ENCODE assay signal across 29 cellular contexts in the genomic region with DNA sequence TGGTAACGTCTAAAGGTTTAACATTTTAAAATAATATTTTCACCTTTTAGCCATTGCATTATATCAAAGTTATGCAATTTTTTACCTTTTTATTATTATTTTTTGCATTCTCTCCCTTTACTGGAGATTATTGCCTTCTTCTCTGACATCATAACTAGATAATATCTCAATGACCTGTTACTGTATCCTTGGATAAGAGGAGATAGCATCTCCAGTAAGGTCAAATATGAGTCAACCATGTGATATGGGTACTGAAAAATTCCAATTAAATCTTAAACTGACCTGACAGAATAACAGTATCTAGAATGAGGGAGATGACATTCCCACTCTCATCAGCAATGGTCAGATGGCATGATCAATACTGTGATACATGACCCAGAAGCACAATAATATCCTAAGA.
"Had no signal": no experiment of that assay in that cellular context is flagged by ENCODE, and none has a peak within 500 bp of the region (broad histone marks: within the 10 kb centered on the region; RNA-seq: fewer than 3 reads in every experiment).

No MANE protein-coding gene starts in this region.

- FAIRE-seq: astrocyte, bronchial epithelial cell had no signal

- ATAC-seq: activated CD4-positive, alpha-beta T cell treated with anti-CD3 and anti-CD28 coated beads for 36 hours; activated T-cell treated with anti-CD3 and anti-CD28 coated beads, Interleukin-2, amount 50 U/mL, for 72 hours; esophagus mucosa; heart left ventricle had no signal

- H3K4me3 Mint-ChIP-seq: activated CD4-positive, alpha-beta memory T cell treated with anti-CD3 and anti-CD28 coated beads, Interleukin-2, amount 10 ng/mL, durations not matched to agents 7 days and 5 days; activated CD4-positive, alpha-beta T cell treated with anti-CD3 and anti-CD28 coated beads for 36 hours; activated CD4-positive, alpha-beta T cell treated with anti-CD3 and anti-CD28 coated beads, Interleukin-2, amount 10 ng/mL, durations not matched to agents 7 days and 5 days; activated naive CD8-positive, alpha-beta T cell; activated T-cell treated with anti-CD3 and anti-CD28 coated beads, Interleukin-2, amount 50 U/mL, for 24 hours; activated T-cell treated with anti-CD3 and anti-CD28 coated beads, Interleukin-2, amount 50 U/mL, for 72 hours; central memory CD8-positive, alpha-beta T cell; dendritic cell treated with granulocyte-macrophage colony-stimulating factor and Interleukin-4, amounts not matched to agents 40 ng/mL and 50 ng/mL, for 4 days; endodermal cell had no signal

- H3K4me1 Mint-ChIP-seq: activated CD4-positive, alpha-beta memory T cell treated with anti-CD3 and anti-CD28 coated beads, Interleukin-2, amount 10 ng/mL, durations not matched to agents 7 days and 5 days; activated CD4-positive, alpha-beta T cell treated with anti-CD3 and anti-CD28 coated beads, Interleukin-2, amount 10 ng/mL, durations not matched to agents 7 days and 5 days; endodermal cell had no signal

- H3K27me3 Mint-ChIP-seq: activated CD4-positive, alpha-beta memory T cell treated with anti-CD3 and anti-CD28 coated beads, Interleukin-2, amount 10 ng/mL, durations not matched to agents 7 days and 5 days; activated CD4-positive, alpha-beta T cell treated with anti-CD3 and anti-CD28 coated beads for 36 hours; activated CD4-positive, alpha-beta T cell treated with anti-CD3 and anti-CD28 coated beads, Interleukin-2, amount 10 ng/mL, durations not matched to agents 7 days and 5 days; activated naive CD8-positive, alpha-beta T cell; activated T-cell treated with anti-CD3 and anti-CD28 coated beads, Interleukin-2, amount 50 U/mL, for 24 hours; central memory CD8-positive, alpha-beta T cell; dendritic cell treated with granulocyte-macrophage colony-stimulating factor and Interleukin-4, amounts not matched to agents 40 ng/mL and 50 ng/mL, for 4 days had no signal

- H3K9me3 Mint-ChIP-seq: central memory CD8-positive, alpha-beta T cell had no signal

- DNase-seq: activated CD4-positive, alpha-beta memory T cell treated with anti-CD3 and anti-CD28 coated beads, Interleukin-2, amount 10 ng/mL, durations not matched to agents 7 days and 5 days; activated CD4-positive, alpha-beta T cell treated with anti-CD3 and anti-CD28 coated beads for 36 hours; activated CD4-positive, alpha-beta T cell treated with anti-CD3 and anti-CD28 coated beads, Interleukin-2, amount 10 ng/mL, durations not matched to agents 7 days and 5 days; activated CD4-positive, alpha-beta T cell treated with anti-CD3 and anti-CD28 coated beads, Interleukin-2, amount 50 U/mL, for 4 hours; activated CD4-positive, CD25-positive, alpha-beta regulatory T cell; activated CD4-positive, CD25-positive, alpha-beta regulatory T cell treated with anti-CD3 and anti-CD28 coated beads, Interleukin-2, amount 50 U/mL, for 72 hours; activated CD8-positive, alpha-beta memory T cell treated with anti-CD3 and anti-CD28 coated beads, Interleukin-2, amount 50 U/mL, for 48 hours; activated gamma-delta T cell; activated naive CD4-positive, alpha-beta T cell; activated naive CD4-positive, alpha-beta T cell treated with anti-CD3 and anti-CD28 coated beads, Interleukin-2, amount 50 U/mL, for 16 hours; activated T-cell treated with anti-CD3 and anti-CD28 coated beads for 4 hours; activated T-cell treated with anti-CD3 and anti-CD28 coated beads, Interleukin-2, amount 50 U/mL, for 24 hours; activated T-cell treated with anti-CD3 and anti-CD28 coated beads, Interleukin-2, amount 50 U/mL, for 72 hours; amniotic stem cell; anterior cingulate cortex; brain microvascular endothelial cell; dorsolateral prefrontal cortex; effector memory CD4-positive, alpha-beta T cell; endodermal cell; foreskin fibroblast; glutamatergic neuron; heart left ventricle; T-helper 2 cell had no signal

- H3K27ac Mint-ChIP-seq: activated CD4-positive, alpha-beta memory T cell treated with anti-CD3 and anti-CD28 coated beads, Interleukin-2, amount 10 ng/mL, durations not matched to agents 7 days and 5 days; activated CD4-positive, alpha-beta T cell treated with anti-CD3 and anti-CD28 coated beads for 36 hours; activated CD4-positive, alpha-beta T cell treated with anti-CD3 and anti-CD28 coated beads, Interleukin-2, amount 10 ng/mL, durations not matched to agents 7 days and 5 days; activated naive CD8-positive, alpha-beta T cell; activated T-cell treated with anti-CD3 and anti-CD28 coated beads, Interleukin-2, amount 50 U/mL, for 24 hours; activated T-cell treated with anti-CD3 and anti-CD28 coated beads, Interleukin-2, amount 50 U/mL, for 72 hours; dendritic cell treated with granulocyte-macrophage colony-stimulating factor and Interleukin-4, amounts not matched to agents 40 ng/mL and 50 ng/mL, for 4 days; endodermal cell had no signal
